In genomic region chr3:49873623-49874022, GRCh38 we compare ENCODE assay signal across 1 cellular context.
A peak's percentile ranks its signal among the peaks of the same experiment; 100 is the strongest.
TF ChIP-seq lines count a peak whose summit lies in the region.

No MANE protein-coding gene starts in this region.

TF ChIP-seq in HepG2, 621 proteins besides CTCF, POLR2A, EP300 and RAD21 (continued from another document and continues in another):
- TF ChIP-seq NKX3-1 (CRISPR knock-in tag; IDR thresholded peaks at IDR 0.05), result no peak
- peak; percentile 47; the same call in 1 of the 2 replicates for TF ChIP-seq ZSCAN21 (CRISPR knock-in tag; IDR thresholded peaks at IDR 0.05; ENCODE audit: borderline replicate concordance)
- TF ChIP-seq, protein P1, sequence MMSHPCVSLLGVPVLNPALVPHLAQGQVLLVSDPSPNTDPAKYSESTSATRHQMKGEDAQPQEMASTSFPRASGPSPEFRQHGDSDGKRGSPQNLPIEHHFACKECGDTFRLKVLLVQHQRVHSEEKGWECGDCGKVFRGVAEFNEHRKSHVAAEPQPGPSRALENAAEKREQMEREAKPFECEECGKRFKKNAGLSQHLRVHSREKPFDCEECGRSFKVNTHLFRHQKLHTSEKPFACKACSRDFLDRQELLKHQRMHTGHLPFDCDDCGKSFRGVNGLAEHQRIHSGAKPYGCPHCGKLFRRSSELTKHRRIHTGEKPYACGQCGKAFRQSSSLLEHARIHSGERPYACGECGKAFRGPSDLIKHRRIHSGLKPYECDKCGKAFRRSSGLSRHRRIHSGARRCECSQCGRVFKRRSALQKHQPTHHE (CRISPR knock-in tag; IDR thresholded peaks at IDR 0.05; ENCODE audit: borderline replicate concordance), result no peak
- TF ChIP-seq ZNF281 (CRISPR knock-in tag; IDR thresholded peaks at IDR 0.05; ENCODE audit: borderline replicate concordance), result no peak
- TF ChIP-seq ELF1 (CRISPR knock-in tag; IDR thresholded peaks at IDR 0.05), result no peak
- TF ChIP-seq ZNF382 (CRISPR knock-in tag; IDR thresholded peaks at IDR 0.05; ENCODE audit: borderline replicate concordance), result no peak
- no peak for TF ChIP-seq ZNF7 (CRISPR knock-in tag; IDR thresholded peaks at IDR 0.05)
- TF ChIP-seq SIX4 (CRISPR knock-in tag; IDR thresholded peaks at IDR 0.05), result no peak
- no peak; the same call in 1 of the 2 replicates for TF ChIP-seq ZNF512 (CRISPR knock-in tag; IDR thresholded peaks at IDR 0.05)
- TF ChIP-seq ZFX (CRISPR knock-in tag; IDR thresholded peaks at IDR 0.05; ENCODE audit: low read depth), result peak; percentile 97
- no peak for TF ChIP-seq KLF13 (CRISPR knock-in tag; IDR thresholded peaks at IDR 0.05)
- TF ChIP-seq, protein P2, sequence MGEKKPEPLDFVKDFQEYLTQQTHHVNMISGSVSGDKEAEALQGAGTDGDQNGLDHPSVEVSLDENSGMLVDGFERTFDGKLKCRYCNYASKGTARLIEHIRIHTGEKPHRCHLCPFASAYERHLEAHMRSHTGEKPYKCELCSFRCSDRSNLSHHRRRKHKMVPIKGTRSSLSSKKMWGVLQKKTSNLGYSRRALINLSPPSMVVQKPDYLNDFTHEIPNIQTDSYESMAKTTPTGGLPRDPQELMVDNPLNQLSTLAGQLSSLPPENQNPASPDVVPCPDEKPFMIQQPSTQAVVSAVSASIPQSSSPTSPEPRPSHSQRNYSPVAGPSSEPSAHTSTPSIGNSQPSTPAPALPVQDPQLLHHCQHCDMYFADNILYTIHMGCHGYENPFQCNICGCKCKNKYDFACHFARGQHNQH (CRISPR knock-in tag; IDR thresholded peaks at IDR 0.05), result peak; percentile 78; the same call in 1 of the 2 replicates
- TF ChIP-seq MAFK (conservative IDR thresholded peaks at IDR 0.05 in 1 of 2, IDR thresholded peaks at IDR 0.05 in 1 of 2; ENCODE audit: low read length in 2 of 2), result no peak
- TF ChIP-seq GLI4 (CRISPR knock-in tag; IDR thresholded peaks at IDR 0.05; ENCODE audit: borderline replicate concordance), result no peak
- TF ChIP-seq RCOR2 (CRISPR knock-in tag; IDR thresholded peaks at IDR 0.05), result peak; percentile 38; the same call in 1 of the 2 replicates
- no peak for TF ChIP-seq PTBP1 (IDR thresholded peaks at IDR 0.05; ENCODE audit: low read depth, low read length, poor library complexity, severe bottlenecking)
- no peak for TF ChIP-seq ZNF740 (CRISPR knock-in tag; IDR thresholded peaks at IDR 0.05)
- TF ChIP-seq ZNF530 (CRISPR knock-in tag; IDR thresholded peaks at IDR 0.05; ENCODE audit: low read depth), result no peak
- TF ChIP-seq TBL1XR1 (IDR thresholded peaks at IDR 0.05; ENCODE audit: borderline replicate concordance, low read length, partially characterized antibody), result no peak
- TF ChIP-seq CEBPB (IDR thresholded peaks at IDR 0.05; ENCODE audit: borderline replicate concordance, low read depth, low read length), result no peak
- no peak for TF ChIP-seq PAWR (CRISPR knock-in tag; IDR thresholded peaks at IDR 0.05; ENCODE audit: borderline replicate concordance)
- TF ChIP-seq ZNF546 (CRISPR knock-in tag; conservative IDR thresholded peaks at IDR 0.05), result no peak
- TF ChIP-seq, protein P3, sequence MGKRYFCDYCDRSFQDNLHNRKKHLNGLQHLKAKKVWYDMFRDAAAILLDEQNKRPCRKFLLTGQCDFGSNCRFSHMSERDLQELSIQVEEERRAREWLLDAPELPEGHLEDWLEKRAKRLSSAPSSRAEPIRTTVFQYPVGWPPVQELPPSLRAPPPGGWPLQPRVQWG (CRISPR knock-in tag; IDR thresholded peaks at IDR 0.05; ENCODE audit: borderline replicate concordance, low read depth), result no peak
- TF ChIP-seq MAF1 (CRISPR knock-in tag; IDR thresholded peaks at IDR 0.05; ENCODE audit: borderline replicate concordance), result no peak
- TF ChIP-seq SMARCE1 (IDR thresholded peaks at IDR 0.05; ENCODE audit: borderline replicate concordance), result no peak
- no peak for TF ChIP-seq ATF7-NPFF (CRISPR knock-in tag; IDR thresholded peaks at IDR 0.05; ENCODE audit: low read depth)
- no peak for TF ChIP-seq CC2D1A (CRISPR knock-in tag; IDR thresholded peaks at IDR 0.05)
- 0 out of 2 replicates have a peak, but pooled peaks have one; percentile 29 for TF ChIP-seq ZNF768 (CRISPR knock-in tag; IDR thresholded peaks at IDR 0.05)
- no peak for TF ChIP-seq GATA4 (IDR thresholded peaks at IDR 0.05; ENCODE audit: borderline replicate concordance, low read depth)
- peak; percentile 35; the same call in 1 of the 2 replicates for TF ChIP-seq MXD4 (CRISPR knock-in tag; IDR thresholded peaks at IDR 0.05)
- no peak for TF ChIP-seq ZNF34 (CRISPR knock-in tag; IDR thresholded peaks at IDR 0.05; ENCODE audit: borderline replicate concordance)
- no peak for TF ChIP-seq ZBTB40 (IDR thresholded peaks at IDR 0.05)
- TF ChIP-seq ZBTB40 (CRISPR knock-in tag; IDR thresholded peaks at IDR 0.05), result 0 out of 2 replicates have a peak, but pooled peaks have one; percentile 26
- no peak for TF ChIP-seq HNRNPUL1 (IDR thresholded peaks at IDR 0.05; ENCODE audit: low read depth, low read length)
- TF ChIP-seq ATAD3A (CRISPR knock-in tag; IDR thresholded peaks at IDR 0.05), result no peak
- TF ChIP-seq PCBP2 (optimal IDR thresholded peaks at IDR 0.05; ENCODE audit: low read depth, low read length, poor library complexity, severe bottlenecking), result no peak
- no peak for TF ChIP-seq EZH2 (conservative IDR thresholded peaks at IDR 0.05; ENCODE audit: low read depth, low read length)
- TF ChIP-seq ZNF720 (CRISPR knock-in tag; IDR thresholded peaks at IDR 0.05), result no peak
- TF ChIP-seq HNRNPK (IDR thresholded peaks at IDR 0.05; ENCODE audit: low read depth, low read length, poor library complexity, severe bottlenecking), result no peak
- no peak for TF ChIP-seq IKZF4 (CRISPR knock-in tag; IDR thresholded peaks at IDR 0.05; ENCODE audit: borderline replicate concordance, low read depth, not compliant biosample characterization)
- TF ChIP-seq, protein P4, sequence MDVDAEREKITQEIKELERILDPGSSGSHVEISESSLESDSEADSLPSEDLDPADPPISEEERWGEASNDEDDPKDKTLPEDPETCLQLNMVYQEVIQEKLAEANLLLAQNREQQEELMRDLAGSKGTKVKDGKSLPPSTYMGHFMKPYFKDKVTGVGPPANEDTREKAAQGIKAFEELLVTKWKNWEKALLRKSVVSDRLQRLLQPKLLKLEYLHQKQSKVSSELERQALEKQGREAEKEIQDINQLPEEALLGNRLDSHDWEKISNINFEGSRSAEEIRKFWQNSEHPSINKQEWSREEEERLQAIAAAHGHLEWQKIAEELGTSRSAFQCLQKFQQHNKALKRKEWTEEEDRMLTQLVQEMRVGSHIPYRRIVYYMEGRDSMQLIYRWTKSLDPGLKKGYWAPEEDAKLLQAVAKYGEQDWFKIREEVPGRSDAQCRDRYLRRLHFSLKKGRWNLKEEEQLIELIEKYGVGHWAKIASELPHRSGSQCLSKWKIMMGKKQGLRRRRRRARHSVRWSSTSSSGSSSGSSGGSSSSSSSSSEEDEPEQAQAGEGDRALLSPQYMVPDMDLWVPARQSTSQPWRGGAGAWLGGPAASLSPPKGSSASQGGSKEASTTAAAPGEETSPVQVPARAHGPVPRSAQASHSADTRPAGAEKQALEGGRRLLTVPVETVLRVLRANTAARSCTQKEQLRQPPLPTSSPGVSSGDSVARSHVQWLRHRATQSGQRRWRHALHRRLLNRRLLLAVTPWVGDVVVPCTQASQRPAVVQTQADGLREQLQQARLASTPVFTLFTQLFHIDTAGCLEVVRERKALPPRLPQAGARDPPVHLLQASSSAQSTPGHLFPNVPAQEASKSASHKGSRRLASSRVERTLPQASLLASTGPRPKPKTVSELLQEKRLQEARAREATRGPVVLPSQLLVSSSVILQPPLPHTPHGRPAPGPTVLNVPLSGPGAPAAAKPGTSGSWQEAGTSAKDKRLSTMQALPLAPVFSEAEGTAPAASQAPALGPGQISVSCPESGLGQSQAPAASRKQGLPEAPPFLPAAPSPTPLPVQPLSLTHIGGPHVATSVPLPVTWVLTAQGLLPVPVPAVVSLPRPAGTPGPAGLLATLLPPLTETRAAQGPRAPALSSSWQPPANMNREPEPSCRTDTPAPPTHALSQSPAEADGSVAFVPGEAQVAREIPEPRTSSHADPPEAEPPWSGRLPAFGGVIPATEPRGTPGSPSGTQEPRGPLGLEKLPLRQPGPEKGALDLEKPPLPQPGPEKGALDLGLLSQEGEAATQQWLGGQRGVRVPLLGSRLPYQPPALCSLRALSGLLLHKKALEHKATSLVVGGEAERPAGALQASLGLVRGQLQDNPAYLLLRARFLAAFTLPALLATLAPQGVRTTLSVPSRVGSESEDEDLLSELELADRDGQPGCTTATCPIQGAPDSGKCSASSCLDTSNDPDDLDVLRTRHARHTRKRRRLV (CRISPR knock-in tag; IDR thresholded peaks at IDR 0.05), result no peak
- no peak for TF ChIP-seq ZNF891 (CRISPR knock-in tag; IDR thresholded peaks at IDR 0.05)
